Comparison of ENCODE assay signal across 2 cellular contexts in genomic region chr2:193751299-193751698, GRCh38.
TF ChIP-seq lines count a peak whose summit lies in the region.

No MANE protein-coding gene starts in this region.

TF ChIP-seq in SK-N-SH, 30 proteins besides CTCF, POLR2A, EP300 and RAD21 (continued from another document):
- TF ChIP-seq PBX3 (IDR thresholded peaks at IDR 0.05) (no peak), SMC3 (IDR thresholded peaks at IDR 0.05; ENCODE audit: low read depth, low read length) (no peak), RXRA (IDR thresholded peaks at IDR 0.05; ENCODE audit: borderline replicate concordance, low read depth) (no peak), FOXM1 (IDR thresholded peaks at IDR 0.05; ENCODE audit: low read depth) (no peak), NFIC (IDR thresholded peaks at IDR 0.05; ENCODE audit: borderline replicate concordance) (no peak), MAX (IDR thresholded peaks at IDR 0.05; ENCODE audit: low read depth) (no peak), TEAD4 (IDR thresholded peaks at IDR 0.05; ENCODE audit: borderline replicate concordance, insufficient read depth) (no peak), FOSL2 (IDR thresholded peaks at IDR 0.05; ENCODE audit: borderline replicate concordance, low read depth) (no peak), USF1 (IDR thresholded peaks at IDR 0.05; ENCODE audit: borderline replicate concordance, low read depth) (no peak), YY1 (IDR thresholded peaks at IDR 0.05; ENCODE audit: low read depth) (no peak), MEF2A (IDR thresholded peaks at IDR 0.05; ENCODE audit: borderline replicate concordance, low read depth) (no peak), POLR2AphosphoS5 (IDR thresholded peaks at IDR 0.05; ENCODE audit: low read depth, low read length) (no peak), GABPA (IDR thresholded peaks at IDR 0.05; ENCODE audit: low read depth) (no peak), TCF12 (IDR thresholded peaks at IDR 0.05) (no peak), FOXJ3 (CRISPR knock-in tag; IDR thresholded peaks at IDR 0.05) (no peak), JUND (IDR thresholded peaks at IDR 0.05) (no peak)
- TF ChIP-seq, protein P1, sequence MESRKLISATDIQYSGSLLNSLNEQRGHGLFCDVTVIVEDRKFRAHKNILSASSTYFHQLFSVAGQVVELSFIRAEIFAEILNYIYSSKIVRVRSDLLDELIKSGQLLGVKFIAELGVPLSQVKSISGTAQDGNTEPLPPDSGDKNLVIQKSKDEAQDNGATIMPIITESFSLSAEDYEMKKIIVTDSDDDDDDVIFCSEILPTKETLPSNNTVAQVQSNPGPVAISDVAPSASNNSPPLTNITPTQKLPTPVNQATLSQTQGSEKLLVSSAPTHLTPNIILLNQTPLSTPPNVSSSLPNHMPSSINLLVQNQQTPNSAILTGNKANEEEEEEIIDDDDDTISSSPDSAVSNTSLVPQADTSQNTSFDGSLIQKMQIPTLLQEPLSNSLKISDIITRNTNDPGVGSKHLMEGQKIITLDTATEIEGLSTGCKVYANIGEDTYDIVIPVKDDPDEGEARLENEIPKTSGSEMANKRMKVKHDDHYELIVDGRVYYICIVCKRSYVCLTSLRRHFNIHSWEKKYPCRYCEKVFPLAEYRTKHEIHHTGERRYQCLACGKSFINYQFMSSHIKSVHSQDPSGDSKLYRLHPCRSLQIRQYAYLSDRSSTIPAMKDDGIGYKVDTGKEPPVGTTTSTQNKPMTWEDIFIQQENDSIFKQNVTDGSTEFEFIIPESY (IDR thresholded peaks at IDR 0.05; ENCODE audit: borderline replicate concordance, low read depth), result no peak
TF ChIP-seq in SK-N-SH: peak in this region for 0.

TF ChIP-seq in SK-N-SH treated with all-trans-retinoic acid at 6 μM for 48 hours, 23 proteins besides CTCF, POLR2A, EP300 and RAD21 (continued from another document):
- TF ChIP-seq ZNF8 (CRISPR knock-in tag; IDR thresholded peaks at IDR 0.05) (no peak), GLIS3 (CRISPR knock-in tag; IDR thresholded peaks at IDR 0.05) (no peak)
- TF ChIP-seq, protein P2, sequence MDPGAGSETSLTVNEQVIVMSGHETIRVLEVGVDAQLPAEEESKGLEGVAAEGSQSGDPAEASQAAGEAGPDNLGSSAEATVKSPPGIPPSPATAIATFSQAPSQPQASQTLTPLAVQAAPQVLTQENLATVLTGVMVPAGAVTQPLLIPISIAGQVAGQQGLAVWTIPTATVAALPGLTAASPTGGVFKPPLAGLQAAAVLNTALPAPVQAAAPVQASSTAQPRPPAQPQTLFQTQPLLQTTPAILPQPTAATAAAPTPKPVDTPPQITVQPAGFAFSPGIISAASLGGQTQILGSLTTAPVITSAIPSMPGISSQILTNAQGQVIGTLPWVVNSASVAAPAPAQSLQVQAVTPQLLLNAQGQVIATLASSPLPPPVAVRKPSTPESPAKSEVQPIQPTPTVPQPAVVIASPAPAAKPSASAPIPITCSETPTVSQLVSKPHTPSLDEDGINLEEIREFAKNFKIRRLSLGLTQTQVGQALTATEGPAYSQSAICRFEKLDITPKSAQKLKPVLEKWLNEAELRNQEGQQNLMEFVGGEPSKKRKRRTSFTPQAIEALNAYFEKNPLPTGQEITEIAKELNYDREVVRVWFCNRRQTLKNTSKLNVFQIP (CRISPR knock-in tag; IDR thresholded peaks at IDR 0.05; ENCODE audit: borderline replicate concordance, low read depth), result no peak
